Comparison of ENCODE assay signal across 1 cellular context in genomic region chr11:66912361-66912760, GRCh38.
TF ChIP-seq lines count a peak whose summit lies in the region.

No MANE protein-coding gene starts in this region.

TF ChIP-seq in WTC11, 78 proteins besides CTCF, POLR2A, EP300 and RAD21 (continued from another document):
- no peak for TF ChIP-seq CDX4 (CRISPR knock-in tag; IDR thresholded peaks at IDR 0.05; ENCODE audit: borderline replicate concordance)
- no peak for TF ChIP-seq ZNF396 (CRISPR knock-in tag; IDR thresholded peaks at IDR 0.05; ENCODE audit: borderline replicate concordance)
- TF ChIP-seq USF2 (CRISPR knock-in tag; IDR thresholded peaks at IDR 0.05), result no peak
